In the genomic region with DNA sequence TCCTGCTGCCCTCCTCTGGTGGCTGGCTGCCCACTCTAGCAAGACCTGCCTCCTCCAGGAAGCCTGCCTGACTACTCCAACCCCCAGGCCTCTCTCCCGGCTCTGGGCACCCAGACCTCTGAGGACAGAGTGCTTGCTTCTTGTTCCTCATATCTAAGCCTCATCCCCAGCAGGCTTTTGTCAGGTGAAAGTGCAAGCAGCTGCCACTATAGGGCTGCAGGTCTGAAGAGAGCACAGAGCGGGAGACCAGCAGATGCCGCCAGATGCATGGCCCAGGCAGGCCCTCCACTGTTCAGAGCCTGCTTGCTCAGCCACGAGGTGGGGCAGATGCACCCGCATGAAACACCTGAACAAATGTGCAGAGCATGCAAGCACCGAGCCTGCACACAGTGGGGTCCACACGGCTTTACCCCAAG, we compare ENCODE assay signal across 1 cellular context.
TF ChIP-seq lines count a peak whose summit lies in the region.

No MANE protein-coding gene starts in this region.

TF ChIP-seq in HepG2, 621 proteins besides CTCF, POLR2A, EP300 and RAD21 (continued from another document):
- TF ChIP-seq MED8 (CRISPR knock-in tag; IDR thresholded peaks at IDR 0.05; ENCODE audit: insufficient replicate concordance) (no peak), ZMYM3 (CRISPR knock-in tag; IDR thresholded peaks at IDR 0.05) (peak; percentile 56; the same call in 1 of the 2 replicates), ZNF292 (CRISPR knock-in tag; IDR thresholded peaks at IDR 0.05; ENCODE audit: borderline replicate concordance, low read depth) (peak; percentile 87; the same call in 1 of the 2 replicates), ZFX (CRISPR knock-in tag; IDR thresholded peaks at IDR 0.05; ENCODE audit: low read depth) (peak; percentile 66), ATF7-NPFF (CRISPR knock-in tag; IDR thresholded peaks at IDR 0.05; ENCODE audit: low read depth) (no peak), HNRNPK (IDR thresholded peaks at IDR 0.05; ENCODE audit: low read depth, low read length, poor library complexity, severe bottlenecking) (no peak), ZNF501 (CRISPR knock-in tag; IDR thresholded peaks at IDR 0.05) (peak; percentile 39; the same call in 1 of the 2 replicates), NFKB2 (CRISPR knock-in tag; IDR thresholded peaks at IDR 0.05; ENCODE audit: borderline replicate concordance) (peak; percentile 33; the same call in 1 of the 2 replicates), NRL (CRISPR knock-in tag; IDR thresholded peaks at IDR 0.05; ENCODE audit: borderline replicate concordance) (0 out of 2 replicates have a peak, but pooled peaks have one; percentile 12), ZFP36 (IDR thresholded peaks at IDR 0.05; ENCODE audit: borderline replicate concordance, low read depth, low read length, partially characterized antibody) (peak; percentile 64), KDM5B (CRISPR knock-in tag; IDR thresholded peaks at IDR 0.05; ENCODE audit: borderline replicate concordance) (0 out of 2 replicates have a peak, but pooled peaks have one; percentile 34), ZNF205 (CRISPR knock-in tag; IDR thresholded peaks at IDR 0.05) (no peak), STAG1 (CRISPR knock-in tag; IDR thresholded peaks at IDR 0.05) (peak; percentile 68), MYC (CRISPR knock-in tag; IDR thresholded peaks at IDR 0.05; ENCODE audit: borderline replicate concordance) (peak; percentile 67; the same call in 1 of the 2 replicates), ZBTB42 (CRISPR knock-in tag; IDR thresholded peaks at IDR 0.05) (0 out of 2 replicates have a peak, but pooled peaks have one; percentile 42)
- TF ChIP-seq, protein P1, sequence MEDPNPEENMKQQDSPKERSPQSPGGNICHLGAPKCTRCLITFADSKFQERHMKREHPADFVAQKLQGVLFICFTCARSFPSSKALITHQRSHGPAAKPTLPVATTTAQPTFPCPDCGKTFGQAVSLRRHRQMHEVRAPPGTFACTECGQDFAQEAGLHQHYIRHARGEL (CRISPR knock-in tag; IDR thresholded peaks at IDR 0.05), result peak; percentile 100
- TF ChIP-seq, protein P2, sequence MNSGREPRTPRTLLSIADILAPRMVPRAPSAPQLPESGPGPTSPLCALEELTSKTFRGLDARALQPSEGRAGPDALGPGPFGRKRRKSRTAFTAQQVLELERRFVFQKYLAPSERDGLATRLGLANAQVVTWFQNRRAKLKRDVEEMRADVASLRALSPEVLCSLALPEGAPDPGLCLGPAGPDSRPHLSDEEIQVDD (CRISPR knock-in tag; IDR thresholded peaks at IDR 0.05; ENCODE audit: borderline replicate concordance), result peak; percentile 19; the same call in 1 of the 2 replicates
- TF ChIP-seq, protein P3, sequence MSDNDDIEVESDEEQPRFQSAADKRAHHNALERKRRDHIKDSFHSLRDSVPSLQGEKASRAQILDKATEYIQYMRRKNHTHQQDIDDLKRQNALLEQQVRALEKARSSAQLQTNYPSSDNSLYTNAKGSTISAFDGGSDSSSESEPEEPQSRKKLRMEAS (IDR thresholded peaks at IDR 0.05), result peak; percentile 64; the same call in 1 of the 2 replicates
- TF ChIP-seq, protein P4, sequence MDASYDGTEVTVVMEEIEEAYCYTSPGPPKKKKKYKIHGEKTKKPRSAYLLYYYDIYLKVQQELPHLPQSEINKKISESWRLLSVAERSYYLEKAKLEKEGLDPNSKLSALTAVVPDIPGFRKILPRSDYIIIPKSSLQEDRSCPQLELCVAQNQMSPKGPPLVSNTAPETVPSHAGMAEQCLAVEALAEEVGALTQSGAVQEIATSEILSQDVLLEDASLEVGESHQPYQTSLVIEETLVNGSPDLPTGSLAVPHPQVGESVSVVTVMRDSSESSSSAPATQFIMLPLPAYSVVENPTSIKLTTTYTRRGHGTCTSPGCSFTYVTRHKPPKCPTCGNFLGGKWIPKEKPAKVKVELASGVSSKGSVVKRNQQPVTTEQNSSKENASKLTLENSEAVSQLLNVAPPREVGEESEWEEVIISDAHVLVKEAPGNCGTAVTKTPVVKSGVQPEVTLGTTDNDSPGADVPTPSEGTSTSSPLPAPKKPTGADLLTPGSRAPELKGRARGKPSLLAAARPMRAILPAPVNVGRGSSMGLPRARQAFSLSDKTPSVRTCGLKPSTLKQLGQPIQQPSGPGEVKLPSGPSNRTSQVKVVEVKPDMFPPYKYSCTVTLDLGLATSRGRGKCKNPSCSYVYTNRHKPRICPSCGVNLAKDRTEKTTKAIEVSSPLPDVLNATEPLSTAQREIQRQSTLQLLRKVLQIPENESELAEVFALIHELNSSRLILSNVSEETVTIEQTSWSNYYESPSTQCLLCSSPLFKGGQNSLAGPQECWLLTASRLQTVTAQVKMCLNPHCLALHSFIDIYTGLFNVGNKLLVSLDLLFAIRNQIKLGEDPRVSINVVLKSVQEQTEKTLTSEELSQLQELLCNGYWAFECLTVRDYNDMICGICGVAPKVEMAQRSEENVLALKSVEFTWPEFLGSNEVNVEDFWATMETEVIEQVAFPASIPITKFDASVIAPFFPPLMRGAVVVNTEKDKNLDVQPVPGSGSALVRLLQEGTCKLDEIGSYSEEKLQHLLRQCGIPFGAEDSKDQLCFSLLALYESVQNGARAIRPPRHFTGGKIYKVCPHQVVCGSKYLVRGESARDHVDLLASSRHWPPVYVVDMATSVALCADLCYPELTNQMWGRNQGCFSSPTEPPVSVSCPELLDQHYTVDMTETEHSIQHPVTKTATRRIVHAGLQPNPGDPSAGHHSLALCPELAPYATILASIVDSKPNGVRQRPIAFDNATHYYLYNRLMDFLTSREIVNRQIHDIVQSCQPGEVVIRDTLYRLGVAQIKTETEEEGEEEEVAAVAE (CRISPR knock-in tag; IDR thresholded peaks at IDR 0.05; ENCODE audit: borderline replicate concordance), result no peak
- TF ChIP-seq, protein P5, sequence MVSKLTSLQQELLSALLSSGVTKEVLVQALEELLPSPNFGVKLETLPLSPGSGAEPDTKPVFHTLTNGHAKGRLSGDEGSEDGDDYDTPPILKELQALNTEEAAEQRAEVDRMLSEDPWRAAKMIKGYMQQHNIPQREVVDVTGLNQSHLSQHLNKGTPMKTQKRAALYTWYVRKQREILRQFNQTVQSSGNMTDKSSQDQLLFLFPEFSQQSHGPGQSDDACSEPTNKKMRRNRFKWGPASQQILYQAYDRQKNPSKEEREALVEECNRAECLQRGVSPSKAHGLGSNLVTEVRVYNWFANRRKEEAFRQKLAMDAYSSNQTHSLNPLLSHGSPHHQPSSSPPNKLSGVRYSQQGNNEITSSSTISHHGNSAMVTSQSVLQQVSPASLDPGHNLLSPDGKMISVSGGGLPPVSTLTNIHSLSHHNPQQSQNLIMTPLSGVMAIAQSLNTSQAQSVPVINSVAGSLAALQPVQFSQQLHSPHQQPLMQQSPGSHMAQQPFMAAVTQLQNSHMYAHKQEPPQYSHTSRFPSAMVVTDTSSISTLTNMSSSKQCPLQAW (CRISPR knock-in tag; IDR thresholded peaks at IDR 0.05), result 0 out of 2 replicates have a peak, but pooled peaks have one; percentile 38
